ENCODE assay signal across 32 cellular contexts in genomic region chr18:45478889-45479288, GRCh38.
"Had no signal": no experiment of that assay in that cellular context is flagged by ENCODE, and none has a peak within 500 bp of the region (broad histone marks: within the 10 kb centered on the region; RNA-seq: fewer than 3 reads in every experiment).

No MANE protein-coding gene starts in this region.

- DNase-seq: activated B cell treated with CpG ODN at 0.5 μM for 24 hours; activated CD4-positive, alpha-beta memory T cell treated with anti-CD3 and anti-CD28 coated beads for 36 hours; activated CD4-positive, alpha-beta T cell treated with anti-CD3 and anti-CD28 coated beads for 4 hours; activated CD4-positive, alpha-beta T cell treated with anti-CD3 and anti-CD28 coated beads, Interleukin-2, amount 10 ng/mL, durations not matched to agents 24 days and 14 days; activated CD4-positive, alpha-beta T cell treated with anti-CD3 and anti-CD28 coated beads, Interleukin-2, amount 50 U/mL, for 1 hour; activated CD4-positive, alpha-beta T cell treated with anti-CD3 and anti-CD28 coated beads, Interleukin-2, amount 50 U/mL, for 4 hours; activated CD4-positive, CD25-positive, alpha-beta regulatory T cell treated with anti-CD3 and anti-CD28 coated beads, Interleukin-2, amount 50 U/mL, for 72 hours; activated CD8-positive, alpha-beta memory T cell treated with anti-CD3 and anti-CD28 coated beads, Interleukin-2, amount 50 U/mL, for 4 hours; activated CD8-positive, alpha-beta T cell treated with anti-CD3 and anti-CD28 coated beads for 36 hours; activated effector memory CD4-positive, alpha-beta T cell treated with anti-CD3 and anti-CD28 coated beads, Interleukin-2, amount 50 U/mL, for 16 hours; activated gamma-delta T cell treated with Interleukin-2 at 50 U/mL for 16 hours; activated naive CD4-positive, alpha-beta T cell; activated naive CD4-positive, alpha-beta T cell treated with anti-CD3 and anti-CD28 coated beads for 36 hours; activated naive CD4-positive, alpha-beta T cell treated with anti-CD3 and anti-CD28 coated beads, Interleukin-2, amount 50 U/mL, for 16 hours; activated naive CD8-positive, alpha-beta T cell treated with anti-CD3 and anti-CD28 coated beads for 36 hours; activated T-cell treated with anti-CD3 and anti-CD28 coated beads for 4 hours; activated T-cell treated with anti-CD3 and anti-CD28 coated beads, Interleukin-2, amount 50 U/mL, for 1 hour; activated T-cell treated with anti-CD3 and anti-CD28 coated beads, Interleukin-2, amount 50 U/mL, for 4 hours; activated T-cell treated with anti-CD3 and anti-CD28 coated beads, Interleukin-2, amount 50 U/mL, for 72 hours; adrenal gland; amniotic stem cell; aorta; body of pancreas; brain microvascular endothelial cell; central memory CD4-positive, alpha-beta T cell; T-helper 1 cell; T-helper 2 cell; T-helper 9 cell had no signal

- H3K4me3 ChIP-seq: adrenal gland, body of pancreas, breast epithelium had no signal

- H3K27me3 ChIP-seq: adrenal gland, body of pancreas, brain microvascular endothelial cell, breast epithelium had no signal

- H3K36me3 ChIP-seq: adrenal gland, brain microvascular endothelial cell, breast epithelium had no signal

- H3K27ac ChIP-seq: adrenal gland, body of pancreas, brain microvascular endothelial cell, breast epithelium, VCaP had no signal

- H3K4me1 ChIP-seq: body of pancreas, breast epithelium had no signal

- ATAC-seq: activated CD8-positive, alpha-beta T cell treated with anti-CD3 and anti-CD28 coated beads for 36 hours; activated naive CD4-positive, alpha-beta T cell treated with anti-CD3 and anti-CD28 coated beads, Interleukin-2, amount 50 U/mL, for 72 hours; activated T-cell treated with anti-CD3 and anti-CD28 coated beads, Interleukin-2, amount 50 U/mL, for 4 hours; activated T-cell treated with anti-CD3 and anti-CD28 coated beads, Interleukin-2, amount 50 U/mL, for 72 hours; activated T-helper 17 cell treated with anti-CD3 and anti-CD28 coated beads, Interleukin-2, amount 50 U/mL, for 72 hours; body of pancreas had no signal

- H3K9me3 ChIP-seq: adrenal gland, body of pancreas, breast epithelium had no signal
